ENCODE assay signal across 1 cellular context in genomic region chr12:31733549-31734432, GRCh38.
TF ChIP-seq lines count a peak whose summit lies in the region.

No MANE protein-coding gene starts in this region.

TF ChIP-seq in A549, 52 proteins besides CTCF, POLR2A, EP300 and RAD21 (continued from another document):
- TF ChIP-seq ZSCAN20 (CRISPR knock-in tag; IDR thresholded peaks at IDR 0.05) (peak; percentile 92), GATA3 (IDR thresholded peaks at IDR 0.05; ENCODE audit: borderline replicate concordance) (peak; percentile 76), NPAS2 (CRISPR knock-in tag; IDR thresholded peaks at IDR 0.05; ENCODE audit: borderline replicate concordance) (peak; percentile 37; the same call in 1 of the 2 replicates), HOXB5 (CRISPR knock-in tag; IDR thresholded peaks at IDR 0.05) (peak; percentile 96), RARB (CRISPR knock-in tag; IDR thresholded peaks at IDR 0.05) (peak; percentile 88)
